In genomic region chr19:3492919-3493318, GRCh38 we compare ENCODE assay signal across 33 cellular contexts. TPM values are rescaled to one million over a fixed set of nuclear protein-coding genes. Genes with fewer than 3 reads are reported as not detected.
"Had no signal": no experiment of that assay in that cellular context is flagged by ENCODE, and none has a peak within 500 bp of the region (broad histone marks: within the 10 kb centered on the region; RNA-seq: fewer than 3 reads in every experiment).

No MANE protein-coding gene starts in this region.

- H3K36me3 Mint-ChIP-seq: natural killer cell treated with Interleukin-12 subunit alpha and Interleukin-12 subunit beta and Interleukin-15 and Interleukin-18, amount 100 ng/mL, for 72 hours had no signal

- H3K4me3 Mint-ChIP-seq: activated CD4-positive, alpha-beta T cell treated with anti-CD3 and anti-CD28 coated beads, Interleukin-2, amount 10 ng/mL, durations not matched to agents 24 days and 14 days; activated CD8-positive, alpha-beta memory T cell treated with anti-CD3 and anti-CD28 coated beads, Interleukin-2, amount 10 ng/mL, durations not matched to agents 7 days and 5 days; activated CD8-positive, alpha-beta T cell treated with anti-CD3 and anti-CD28 coated beads for 36 hours; activated naive CD8-positive, alpha-beta T cell treated with anti-CD3 and anti-CD28 coated beads, Interleukin-2, amount 50 U/mL, for 24 hours; natural killer cell treated with Interleukin-12 subunit alpha and Interleukin-12 subunit beta and Interleukin-15 and Interleukin-18, amount 100 ng/mL, for 72 hours; stimulated activated naive CD8-positive, alpha-beta T cell treated with anti-CD3 and anti-CD28 coated beads, Interleukin-15, Interleukin-2, amounts not matched to agents 100 ng/mL and 50 ng/mL, for 24 hours had no signal

- DNase-seq: activated CD4-positive, alpha-beta T cell treated with anti-CD3 and anti-CD28 coated beads, Interleukin-2, amount 10 ng/mL, durations not matched to agents 24 days and 14 days; activated CD4-positive, CD25-positive, alpha-beta regulatory T cell treated with anti-CD3 and anti-CD28 coated beads, Interleukin-2, amount 50 U/mL, for 72 hours; activated CD8-positive, alpha-beta memory T cell treated with anti-CD3 and anti-CD28 coated beads, Interleukin-2, amount 10 ng/mL, durations not matched to agents 7 days and 5 days; activated CD8-positive, alpha-beta T cell treated with anti-CD3 and anti-CD28 coated beads for 36 hours; activated effector memory CD4-positive, alpha-beta T cell treated with Interleukin-2 at 50 U/mL for 16 hours; activated naive CD4-positive, alpha-beta T cell treated with anti-CD3 and anti-CD28 coated beads, Interleukin-2, amount 50 U/mL, for 16 hours; activated naive CD8-positive, alpha-beta T cell treated with anti-CD3 and anti-CD28 coated beads, Interleukin-2, amount 50 U/mL, for 24 hours; amygdala; colonic mucosa; foreskin keratinocyte; heart left ventricle; hypothalamus; kidney glomerular epithelial cell; left ventricle myocardium inferior; mucosa of descending colon; ovary; right lobe of liver; stimulated activated CD4-positive, alpha-beta T cell treated with anti-CD3 and anti-CD28 coated beads, Interleukin-4, amount 100 ng/mL, for 1 hour; T-helper 2 cell; thyroid gland had no signal

- ATAC-seq: activated CD8-positive, alpha-beta memory T cell treated with anti-CD3 and anti-CD28 coated beads, Interleukin-2, amount 10 ng/mL, durations not matched to agents 7 days and 5 days; activated CD8-positive, alpha-beta T cell treated with anti-CD3 and anti-CD28 coated beads for 36 hours; activated naive CD8-positive, alpha-beta T cell treated with anti-CD3 and anti-CD28 coated beads, Interleukin-2, amount 50 U/mL, for 24 hours; foreskin keratinocyte; mucosa of descending colon; natural killer cell treated with Interleukin-12 subunit alpha and Interleukin-12 subunit beta and Interleukin-15 and Interleukin-18, amount 100 ng/mL, for 72 hours; SK-N-SH treated with all-trans-retinoic acid at 6 μM for 48 hours had no signal

- H3K27ac ChIP-seq: colonic mucosa, esophagus muscularis mucosa, foreskin keratinocyte, heart left ventricle, left ventricle myocardium inferior, ovary, right lobe of liver, thyroid gland had no signal

- H3K27ac Mint-ChIP-seq: activated CD4-positive, alpha-beta T cell treated with anti-CD3 and anti-CD28 coated beads, Interleukin-2, amount 10 ng/mL, durations not matched to agents 24 days and 14 days; activated CD8-positive, alpha-beta memory T cell treated with anti-CD3 and anti-CD28 coated beads, Interleukin-2, amount 10 ng/mL, durations not matched to agents 7 days and 5 days; activated CD8-positive, alpha-beta T cell treated with anti-CD3 and anti-CD28 coated beads for 36 hours; activated naive CD8-positive, alpha-beta T cell treated with anti-CD3 and anti-CD28 coated beads, Interleukin-2, amount 50 U/mL, for 24 hours; natural killer cell treated with Interleukin-12 subunit alpha and Interleukin-12 subunit beta and Interleukin-15 and Interleukin-18, amount 100 ng/mL, for 72 hours; progenitor cell of endocrine pancreas had no signal

- H3K9me3 Mint-ChIP-seq: activated CD4-positive, alpha-beta T cell treated with anti-CD3 and anti-CD28 coated beads, Interleukin-2, amount 10 ng/mL, durations not matched to agents 24 days and 14 days; activated CD8-positive, alpha-beta T cell treated with anti-CD3 and anti-CD28 coated beads for 36 hours; activated naive CD8-positive, alpha-beta T cell treated with anti-CD3 and anti-CD28 coated beads, Interleukin-2, amount 50 U/mL, for 24 hours; natural killer cell treated with Interleukin-12 subunit alpha and Interleukin-12 subunit beta and Interleukin-15 and Interleukin-18, amount 100 ng/mL, for 72 hours; stimulated activated naive CD8-positive, alpha-beta T cell treated with anti-CD3 and anti-CD28 coated beads, Interleukin-15, Interleukin-2, amounts not matched to agents 100 ng/mL and 50 ng/mL, for 24 hours had no signal

- H3K27me3 Mint-ChIP-seq: activated CD4-positive, alpha-beta T cell treated with anti-CD3 and anti-CD28 coated beads, Interleukin-2, amount 10 ng/mL, durations not matched to agents 24 days and 14 days; activated CD8-positive, alpha-beta memory T cell treated with anti-CD3 and anti-CD28 coated beads, Interleukin-2, amount 10 ng/mL, durations not matched to agents 7 days and 5 days; activated CD8-positive, alpha-beta T cell treated with anti-CD3 and anti-CD28 coated beads for 36 hours; activated naive CD8-positive, alpha-beta T cell treated with anti-CD3 and anti-CD28 coated beads, Interleukin-2, amount 50 U/mL, for 24 hours; natural killer cell treated with Interleukin-12 subunit alpha and Interleukin-12 subunit beta and Interleukin-15 and Interleukin-18, amount 100 ng/mL, for 72 hours; progenitor cell of endocrine pancreas; stimulated activated naive CD8-positive, alpha-beta T cell treated with anti-CD3 and anti-CD28 coated beads, Interleukin-15, Interleukin-2, amounts not matched to agents 100 ng/mL and 50 ng/mL, for 24 hours had no signal

- H3K27me3 ChIP-seq: colonic mucosa, esophagus muscularis mucosa, foreskin keratinocyte, heart left ventricle, ovary, right lobe of liver, thyroid gland had no signal

RNA-seq across cellular contexts. Expression of gene SMIM44, which starts 9.7 kb away (rescaled TPM):
- total RNA-seq: activated CD4-positive, alpha-beta T cell treated with anti-CD3 and anti-CD28 coated beads, Interleukin-2, amount 10 ng/mL, durations not matched to agents 24 days and 14 days; activated CD8-positive, alpha-beta memory T cell treated with anti-CD3 and anti-CD28 coated beads, Interleukin-2, amount 10 ng/mL, durations not matched to agents 7 days and 5 days; activated CD8-positive, alpha-beta T cell treated with anti-CD3 and anti-CD28 coated beads for 36 hours; bronchial epithelial cell; esophagus muscularis mucosa; foreskin keratinocyte; heart left ventricle; left ventricle myocardium inferior; lung; mesenteric fat pad; myocyte; natural killer cell treated with Interleukin-12 subunit alpha and Interleukin-12 subunit beta and Interleukin-15 and Interleukin-18, amount 100 ng/mL, for 72 hours; progenitor cell of endocrine pancreas; renal cortical epithelial cell; right lobe of liver; skeletal muscle tissue; subcutaneous adipose tissue; thyroid gland; ureter had no signal
- polyA plus RNA-seq: foreskin keratinocyte, heart left ventricle, lung, ovary had no signal

RNA-seq across cellular contexts. Expression of gene SMIM24, which starts 12.6 kb away (rescaled TPM):
- total RNA-seq: activated CD4-positive, alpha-beta T cell treated with anti-CD3 and anti-CD28 coated beads, Interleukin-2, amount 10 ng/mL, durations not matched to agents 24 days and 14 days; bronchial epithelial cell; esophagus muscularis mucosa; foreskin keratinocyte; heart left ventricle; left ventricle myocardium inferior; myocyte; skeletal muscle tissue; subcutaneous adipose tissue; thyroid gland; ureter had no signal

RNA-seq across cellular contexts. Expression of gene TEKTIP1, which starts 46.1 kb away (rescaled TPM):
- total RNA-seq: bronchial epithelial cell, esophagus muscularis mucosa, foreskin keratinocyte, left ventricle myocardium inferior, myocyte, renal cortical epithelial cell, skeletal muscle tissue had no signal
- polyA plus RNA-seq: foreskin keratinocyte, heart left ventricle had no signal
